In genomic region chr6:82178084-82178758, GRCh38 we compare ENCODE assay signal across 8 cellular contexts.
DNase-seq lines count a peak whose midpoint lies in the region; ATAC-seq and TF ChIP-seq lines count a peak whose summit lies in the region.

No MANE protein-coding gene starts in this region.

- no peak overlapping the region for H3K4me3 Mint-ChIP-seq in chondrocyte (ENCODE audit: unreplicated experiment)

- DNase-seq in Daoy (ENCODE audit: low read depth) (peak; percentile 6), NCI-H146 treated with DMSO at 0.1 percent for 48 hours (lab: John Stamatoyannopoulos, UW; ENCODE audit: unreplicated experiment) (peak; percentile 14), chondrocyte (ENCODE audit: low spot score) (no peak), myocyte (ENCODE audit: low read depth) (peak; percentile 32), SKM-1 treated with dmso at 0.1 percent for 144 hours (lab: John Stamatoyannopoulos, UW; ENCODE audit: unreplicated experiment) (no peak), NCI-H226 (no peak)
- DNase-seq in stimulated activated CD4-positive, alpha-beta T cell treated with anti-CD3 and anti-CD28 coated beads, Interleukin-4, amount 100 ng/mL, for 4 hours = no peak

- no peaks in the 10 kb centered on the region for H3K9me3 Mint-ChIP-seq in chondrocyte (ENCODE audit: low read depth)

- H3K27me3 Mint-ChIP-seq in chondrocyte (ENCODE audit: low read depth) = no peaks in the 10 kb centered on the region

- peak; percentile 94 for TF ChIP-seq CTCF in chondrocyte (IDR thresholded peaks at IDR 0.05)

- peaks cover 19% of the 10 kb centered on the region for H3K36me3 Mint-ChIP-seq in chondrocyte (ENCODE audit: low read depth)

- H3K27ac Mint-ChIP-seq in chondrocyte (ENCODE audit: unreplicated experiment) = peak overlapping the region; percentile 42

- no peak for ATAC-seq in GM21381 (IDR thresholded peaks at IDR 0.05; ENCODE audit: unreplicated experiment)

- H3K4me1 Mint-ChIP-seq in chondrocyte (ENCODE audit: low read depth) = peaks cover 58% of the 10 kb centered on the region

Comparison
In these comparisons a context has a peak if more than half of its experiments do, and no peak if none do; other contexts are left out.
1. DNase-seq: peak in Daoy (single experiment), NCI-H146 treated with DMSO at 0.1 percent for 48 hours (single experiment) and myocyte (single experiment); none in chondrocyte (single experiment), SKM-1 treated with dmso at 0.1 percent for 144 hours (single experiment), NCI-H226 (single experiment) and stimulated activated CD4-positive, alpha-beta T cell treated with anti-CD3 and anti-CD28 coated beads, Interleukin-4, amount 100 ng/mL, for 4 hours (0 of 2).